ENCODE assay signal across 8 cellular contexts in genomic region chr22:50621948-50622722, GRCh38. TPM values are rescaled to one million over a fixed set of nuclear protein-coding genes. Genes with fewer than 3 reads are reported as not detected.
DNase-seq lines count a peak whose midpoint lies in the region; ATAC-seq and TF ChIP-seq lines count a peak whose summit lies in the region.

No MANE protein-coding gene starts in this region.

- no peak for TF ChIP-seq POLR2A in right lobe of liver (IDR thresholded peaks at IDR 0.05)

- 0 out of 2 replicates have a peak, but pooled peaks have one; percentile 12 for TF ChIP-seq RAD21 in Ishikawa (IDR thresholded peaks at IDR 0.05; ENCODE audit: low read depth)

- no peaks in the 10 kb centered on the region for H3K9me3 ChIP-seq in right lobe of liver

- CTCF ChIA-PET in activated naive CD4-positive, alpha-beta T cell treated with anti-CD3 and anti-CD28 coated beads for 36 hours (lab: Charles Lee) = interaction anchor here (0.9 to 2.3 kb wide), 9 partner anchors 47 to 281 kb away, joined by 3 to 25 read pairs (median 4); partner anchors contain the start of genes SCO2 and SYCE3

- intact Hi-C loops in activated naive CD4-positive, alpha-beta T cell treated with anti-CD3 and anti-CD28 coated beads for 36 hours (cut with micrococcal nuclease) = loop anchor here (2.0 kb wide), 4 partner anchors 69 to 377 kb away; partner anchors contain the start of genes MAPK11, PPP6R2 and TUBGCP6
- intact Hi-C loops in right lobe of liver (cut with DNase I) = no loop called here

- peak overlapping the region; percentile 72 for H3K4me3 Mint-ChIP-seq in activated naive CD4-positive, alpha-beta T cell treated with anti-CD3 and anti-CD28 coated beads for 36 hours

- no peaks in the 10 kb centered on the region for H3K27me3 Mint-ChIP-seq in activated naive CD4-positive, alpha-beta T cell treated with anti-CD3 and anti-CD28 coated beads for 36 hours (ENCODE audit: low read depth)

- DNase-seq in DMS153 treated with DMSO at 0.1 percent for 48 hours (lab: John Stamatoyannopoulos, UW; ENCODE audit: unreplicated experiment) (peak; percentile 27), right lobe of liver (no peak), NCI-H1436 (lab: John Stamatoyannopoulos, UW) (no peak), A172 (ENCODE audit: low spot score) (no peak), AG08396 (ENCODE audit: low spot score) (no peak), NCI-H2107 treated with DMSO at 0.1 percent for 48 hours (lab: John Stamatoyannopoulos, UW; ENCODE audit: unreplicated experiment) (no peak)
- peak; percentile 61 for DNase-seq in activated naive CD4-positive, alpha-beta T cell treated with anti-CD3 and anti-CD28 coated beads for 36 hours

- H3K36me3 Mint-ChIP-seq in activated naive CD4-positive, alpha-beta T cell treated with anti-CD3 and anti-CD28 coated beads for 36 hours (ENCODE audit: low read depth) = no peaks in the 10 kb centered on the region

- WGBS in right lobe of liver (ENCODE audit: insufficient coverage, low coverage, low lambda C conversion rate, missing lambda C conversion rate) = 6% methylated on average over 12 of the region's 18 CpGs

- H3K4me1 ChIP-seq in right lobe of liver = peaks cover 0 to 25% (median 6%) of the 10 kb centered on the region in 4 donors

- peak overlapping the region; percentile 98 for H3K27ac Mint-ChIP-seq in activated naive CD4-positive, alpha-beta T cell treated with anti-CD3 and anti-CD28 coated beads for 36 hours

- H3K36me3 ChIP-seq in right lobe of liver = no peaks in the 10 kb centered on the region

- peaks cover 40% of the 10 kb centered on the region for H3K4me1 Mint-ChIP-seq in activated naive CD4-positive, alpha-beta T cell treated with anti-CD3 and anti-CD28 coated beads for 36 hours (ENCODE audit: low read depth)

- peak overlapping the region; percentile 2 to 14 (median 3) for H3K4me3 ChIP-seq in right lobe of liver

- H3K27ac ChIP-seq in right lobe of liver = peak overlapping the region; percentile 51 to 76 (median 68)

- H3K27me3 ChIP-seq in right lobe of liver = no peaks in the 10 kb centered on the region

- peak in 2 of 4 donors; percentile 26 to 28 for TF ChIP-seq CTCF in right lobe of liver (IDR thresholded peaks at IDR 0.05)

- no peaks in the 10 kb centered on the region for H3K9me3 Mint-ChIP-seq in activated naive CD4-positive, alpha-beta T cell treated with anti-CD3 and anti-CD28 coated beads for 36 hours

- TF ChIP-seq EP300 in Ishikawa (IDR thresholded peaks at IDR 0.05; ENCODE audit: borderline replicate concordance) = no peak

- peak; percentile 1 to 12 (median 8) for ATAC-seq in right lobe of liver

TF ChIP-seq in Ishikawa, 13 proteins besides CTCF, POLR2A, EP300 and RAD21:
- TF ChIP-seq CEBPB (IDR thresholded peaks at IDR 0.05) = no peak
- no peak for TF ChIP-seq NFIC (IDR thresholded peaks at IDR 0.05)
- TF ChIP-seq MAX (IDR thresholded peaks at IDR 0.05) = peak; percentile 73
- TF ChIP-seq TCF12 (IDR thresholded peaks at IDR 0.05; ENCODE audit: low read depth) = no peak
- peak; percentile 76; the same call in 1 of the 2 replicates for TF ChIP-seq FOXM1 (IDR thresholded peaks at IDR 0.05; ENCODE audit: borderline replicate concordance, low read depth)
- TF ChIP-seq TEAD4 (IDR thresholded peaks at IDR 0.05) = peak; percentile 47

RNA-seq across cellular contexts. Expression of gene ARSA, which starts 5.8 kb away (rescaled TPM):
- total RNA-seq in activated naive CD4-positive, alpha-beta T cell treated with anti-CD3 and anti-CD28 coated beads for 36 hours = 10 to 100 TPM; 17.8 to 19.2 TPM
- total RNA-seq in right lobe of liver = 10 to 100 TPM; 20.8 to 47.3 (median 38.6) TPM
- total RNA-seq in A172 (2014; rRNA removed; shearing (Covaris generic)) = 12.8 and 14.3 TPM in 2 replicates

RNA-seq across cellular contexts. Expression of gene MAPK8IP2, which starts 21.5 kb away (rescaled TPM):
- under 1 TPM; 0.05 to 0.15 TPM for total RNA-seq in activated naive CD4-positive, alpha-beta T cell treated with anti-CD3 and anti-CD28 coated beads for 36 hours
- 1 to 10 TPM in 1 of 6 experiments, under 1 TPM in 5; 0.15 to 1.7 (median 0.45) TPM for total RNA-seq in right lobe of liver
- 7.9 and 10.8 TPM in 2 replicates for total RNA-seq in A172 (2014; rRNA removed; shearing (Covaris generic))

RNA-seq across cellular contexts. Expression of gene CHKB, which starts 39.5 kb away (rescaled TPM):
- 10 to 100 TPM; 71.0 to 81.4 TPM for total RNA-seq in activated naive CD4-positive, alpha-beta T cell treated with anti-CD3 and anti-CD28 coated beads for 36 hours
- total RNA-seq in right lobe of liver = 10 to 100 TPM; 10.9 to 43.4 (median 26.7) TPM
- 27.9 and 30.7 TPM in 2 replicates for total RNA-seq in A172 (2014; rRNA removed; shearing (Covaris generic))

RNA-seq across cellular contexts. Expression of gene CPT1B, which starts 43.9 kb away (rescaled TPM):
- total RNA-seq in activated naive CD4-positive, alpha-beta T cell treated with anti-CD3 and anti-CD28 coated beads for 36 hours = 10 to 100 TPM; 37.3 to 43.7 TPM
- 10 to 100 TPM in 5 of 6 experiments, 1 to 10 TPM in 1; 3.8 to 30.7 (median 13.0) TPM for total RNA-seq in right lobe of liver
- 6.4 and 13.8 TPM in 2 replicates for total RNA-seq in A172 (2014; rRNA removed; shearing (Covaris generic))

RNA-seq across cellular contexts. Expression of gene SHANK3, which starts 50.5 kb away (rescaled TPM):
- under 1 TPM; 0.07 TPM for total RNA-seq in activated naive CD4-positive, alpha-beta T cell treated with anti-CD3 and anti-CD28 coated beads for 36 hours
- 10 to 100 TPM in 5 of 6 experiments, 1 to 10 TPM in 1; 9.7 to 16.0 (median 14.8) TPM for total RNA-seq in right lobe of liver
- 0.84 and 0.98 TPM in 2 replicates for total RNA-seq in A172 (2014; rRNA removed; shearing (Covaris generic))

Comparison
In these comparisons a context has a peak if more than half of its experiments do, and no peak if none do; other contexts are left out.
1. DNase-seq: peak in DMS153 treated with DMSO at 0.1 percent for 48 hours (single experiment) and activated naive CD4-positive, alpha-beta T cell treated with anti-CD3 and anti-CD28 coated beads for 36 hours (single experiment); none in right lobe of liver (0 of 3), NCI-H1436 (single experiment), A172 (single experiment), AG08396 (single experiment) and NCI-H2107 treated with DMSO at 0.1 percent for 48 hours (single experiment).